39 cellular contexts compared by ENCODE assay signal in the genomic region with DNA sequence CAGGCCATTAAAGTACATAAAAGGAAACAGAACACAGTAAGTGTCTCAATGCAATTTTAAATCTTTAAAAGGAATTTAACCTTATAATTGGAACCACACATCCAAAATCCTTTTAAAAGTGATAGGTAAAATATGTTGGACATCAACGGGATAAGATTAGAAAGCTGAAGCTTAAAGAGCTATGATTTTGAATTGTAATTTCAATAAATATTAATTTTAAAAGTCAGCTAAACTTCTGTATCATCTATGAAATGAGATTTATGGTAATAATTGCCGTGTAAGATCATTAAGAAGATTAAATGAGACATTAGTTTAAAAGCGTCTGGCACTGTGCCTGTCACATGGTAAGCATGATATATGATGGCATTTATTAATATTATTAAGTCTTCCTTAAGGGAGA. TPM values are rescaled to one million over a fixed set of nuclear protein-coding genes. Genes with fewer than 3 reads are reported as not detected.
"Had no signal": no experiment of that assay in that cellular context is flagged by ENCODE, and none has a peak within 500 bp of the region (broad histone marks: within the 10 kb centered on the region; RNA-seq: fewer than 3 reads in every experiment).

No MANE protein-coding gene starts in this region.

- H3K4me1 ChIP-seq: body of pancreas, breast epithelium had no signal

- H3K27me3 Mint-ChIP-seq: activated CD4-positive, alpha-beta T cell treated with anti-CD3 and anti-CD28 coated beads, Interleukin-2, amount 10 ng/mL, durations not matched to agents 24 days and 14 days; activated CD8-positive, alpha-beta T cell treated with anti-CD3 and anti-CD28 coated beads for 36 hours had no signal

- H3K36me3 Mint-ChIP-seq: activated CD4-positive, alpha-beta memory T cell treated with anti-CD3 and anti-CD28 coated beads for 36 hours; activated naive CD4-positive, alpha-beta T cell treated with anti-CD3 and anti-CD28 coated beads, Interleukin-2, amount 50 U/mL, for 72 hours; activated naive CD8-positive, alpha-beta T cell treated with anti-CD3 and anti-CD28 coated beads for 36 hours had no signal

- H3K36me3 ChIP-seq: adrenal gland, brain microvascular endothelial cell, breast epithelium had no signal

- H3K27me3 ChIP-seq: adrenal gland, body of pancreas, brain microvascular endothelial cell, breast epithelium had no signal

- H3K4me3 Mint-ChIP-seq: activated B cell treated with CpG ODN at 0.5 μM for 24 hours; activated CD4-positive, alpha-beta memory T cell treated with anti-CD3 and anti-CD28 coated beads for 36 hours; activated CD4-positive, alpha-beta T cell treated with anti-CD3 and anti-CD28 coated beads, Interleukin-2, amount 10 ng/mL, durations not matched to agents 24 days and 14 days; activated CD8-positive, alpha-beta T cell treated with anti-CD3 and anti-CD28 coated beads for 36 hours; activated naive CD4-positive, alpha-beta T cell treated with anti-CD3 and anti-CD28 coated beads for 36 hours; activated naive CD8-positive, alpha-beta T cell treated with anti-CD3 and anti-CD28 coated beads for 36 hours; activated T-cell treated with anti-CD3 and anti-CD28 coated beads, Interleukin-2, amount 50 U/mL, for 4 hours; activated T-cell treated with anti-CD3 and anti-CD28 coated beads, Interleukin-2, amount 50 U/mL, for 72 hours; activated T-helper 1 cell treated with anti-CD3 and anti-CD28 coated beads, Interleukin-12 subunit alpha, Interleukin-12 subunit beta, Interleukin-2, Interleukin-4 antibody, amounts not matched to agents 30 ng/mL and 10 ng/mL and 1 ng/mL, durations not matched to agents 14 hours and 24 hours and 36 hours; activated T-helper 17 cell treated with anti-CD3 and anti-CD28 coated beads, Interleukin-2, amount 50 U/mL, for 72 hours; T-helper 1 cell treated with Interleukin-12 subunit alpha and Interleukin-12 subunit beta and Interleukin-4 antibody, amounts not matched to agents 30 μg/mL and 1 μg/mL, for 36 hours; T-helper 2 cell treated with Interferon-gamma antibody and Interleukin-4, amounts not matched to agents 5 μg/mL and 100 μg/mL, for 36 hours had no signal

- H3K4me1 Mint-ChIP-seq: activated B cell treated with CpG ODN at 0.5 μM for 24 hours; activated CD4-positive, alpha-beta T cell treated with anti-CD3 and anti-CD28 coated beads, Interleukin-2, amount 10 ng/mL, durations not matched to agents 24 days and 14 days; activated naive CD8-positive, alpha-beta T cell treated with anti-CD3 and anti-CD28 coated beads for 36 hours; activated T-helper 17 cell treated with anti-CD3 and anti-CD28 coated beads, Interleukin-2, amount 50 U/mL, for 72 hours had no signal

- H3K27ac Mint-ChIP-seq: activated B cell treated with CpG ODN at 0.5 μM for 24 hours; activated CD4-positive, alpha-beta memory T cell treated with anti-CD3 and anti-CD28 coated beads for 36 hours; activated CD4-positive, alpha-beta T cell treated with anti-CD3 and anti-CD28 coated beads, Interleukin-2, amount 10 ng/mL, durations not matched to agents 24 days and 14 days; activated CD8-positive, alpha-beta T cell treated with anti-CD3 and anti-CD28 coated beads for 36 hours; activated naive CD4-positive, alpha-beta T cell treated with anti-CD3 and anti-CD28 coated beads for 36 hours; activated naive CD4-positive, alpha-beta T cell treated with anti-CD3 and anti-CD28 coated beads, Interleukin-2, amount 50 U/mL, for 72 hours; activated naive CD8-positive, alpha-beta T cell treated with anti-CD3 and anti-CD28 coated beads for 36 hours; activated T-cell treated with anti-CD3 and anti-CD28 coated beads, Interleukin-2, amount 50 U/mL, for 72 hours; activated T-helper 1 cell treated with anti-CD3 and anti-CD28 coated beads, Interleukin-12 subunit alpha, Interleukin-12 subunit beta, Interleukin-2, Interleukin-4 antibody, amounts not matched to agents 30 ng/mL and 10 ng/mL and 1 ng/mL, durations not matched to agents 14 hours and 24 hours and 36 hours; activated T-helper 17 cell treated with anti-CD3 and anti-CD28 coated beads, Interleukin-2, amount 50 U/mL, for 72 hours; T-helper 1 cell treated with Interleukin-12 subunit alpha and Interleukin-12 subunit beta and Interleukin-4 antibody, amounts not matched to agents 30 μg/mL and 1 μg/mL, for 36 hours; T-helper 2 cell treated with Interferon-gamma antibody and Interleukin-4, amounts not matched to agents 5 μg/mL and 100 μg/mL, for 36 hours had no signal

- ATAC-seq: activated CD8-positive, alpha-beta T cell treated with anti-CD3 and anti-CD28 coated beads for 36 hours; activated naive CD4-positive, alpha-beta T cell treated with anti-CD3 and anti-CD28 coated beads, Interleukin-2, amount 50 U/mL, for 72 hours; activated T-cell treated with anti-CD3 and anti-CD28 coated beads, Interleukin-2, amount 50 U/mL, for 4 hours; activated T-cell treated with anti-CD3 and anti-CD28 coated beads, Interleukin-2, amount 50 U/mL, for 72 hours; activated T-helper 17 cell treated with anti-CD3 and anti-CD28 coated beads, Interleukin-2, amount 50 U/mL, for 72 hours; body of pancreas had no signal

- H3K27ac ChIP-seq: adrenal gland, body of pancreas, brain microvascular endothelial cell, breast epithelium, VCaP had no signal

- H3K4me3 ChIP-seq: adrenal gland, body of pancreas, breast epithelium had no signal

- H3K9me3 ChIP-seq: adrenal gland, body of pancreas, breast epithelium had no signal

- H3K9me3 Mint-ChIP-seq: activated CD4-positive, alpha-beta memory T cell treated with anti-CD3 and anti-CD28 coated beads for 36 hours; activated CD4-positive, alpha-beta T cell treated with anti-CD3 and anti-CD28 coated beads, Interleukin-2, amount 10 ng/mL, durations not matched to agents 24 days and 14 days; activated CD8-positive, alpha-beta T cell treated with anti-CD3 and anti-CD28 coated beads for 36 hours; activated naive CD4-positive, alpha-beta T cell treated with anti-CD3 and anti-CD28 coated beads for 36 hours; activated naive CD4-positive, alpha-beta T cell treated with anti-CD3 and anti-CD28 coated beads, Interleukin-2, amount 50 U/mL, for 72 hours; activated naive CD8-positive, alpha-beta T cell treated with anti-CD3 and anti-CD28 coated beads for 36 hours; activated T-cell treated with anti-CD3 and anti-CD28 coated beads, Interleukin-2, amount 50 U/mL, for 4 hours; activated T-cell treated with anti-CD3 and anti-CD28 coated beads, Interleukin-2, amount 50 U/mL, for 72 hours; activated T-helper 1 cell treated with anti-CD3 and anti-CD28 coated beads, Interleukin-12 subunit alpha, Interleukin-12 subunit beta, Interleukin-2, Interleukin-4 antibody, amounts not matched to agents 30 ng/mL and 10 ng/mL and 1 ng/mL, durations not matched to agents 14 hours and 24 hours and 36 hours; activated T-helper 17 cell treated with anti-CD3 and anti-CD28 coated beads, Interleukin-2, amount 50 U/mL, for 72 hours; T-helper 1 cell treated with Interleukin-12 subunit alpha and Interleukin-12 subunit beta and Interleukin-4 antibody, amounts not matched to agents 30 μg/mL and 1 μg/mL, for 36 hours; T-helper 2 cell treated with Interferon-gamma antibody and Interleukin-4, amounts not matched to agents 5 μg/mL and 100 μg/mL, for 36 hours had no signal

- DNase-seq: activated B cell treated with CpG ODN at 0.5 μM for 24 hours; activated CD4-positive, alpha-beta memory T cell treated with anti-CD3 and anti-CD28 coated beads for 36 hours; activated CD4-positive, alpha-beta T cell treated with anti-CD3 and anti-CD28 coated beads for 4 hours; activated CD4-positive, alpha-beta T cell treated with anti-CD3 and anti-CD28 coated beads, Interleukin-2, amount 10 ng/mL, durations not matched to agents 24 days and 14 days; activated CD4-positive, alpha-beta T cell treated with anti-CD3 and anti-CD28 coated beads, Interleukin-2, amount 50 U/mL, for 1 hour; activated CD4-positive, alpha-beta T cell treated with anti-CD3 and anti-CD28 coated beads, Interleukin-2, amount 50 U/mL, for 4 hours; activated CD4-positive, CD25-positive, alpha-beta regulatory T cell treated with anti-CD3 and anti-CD28 coated beads, Interleukin-2, amount 50 U/mL, for 72 hours; activated CD8-positive, alpha-beta memory T cell treated with anti-CD3 and anti-CD28 coated beads, Interleukin-2, amount 50 U/mL, for 4 hours; activated CD8-positive, alpha-beta T cell treated with anti-CD3 and anti-CD28 coated beads for 36 hours; activated effector memory CD4-positive, alpha-beta T cell treated with anti-CD3 and anti-CD28 coated beads, Interleukin-2, amount 50 U/mL, for 16 hours; activated gamma-delta T cell treated with Interleukin-2 at 50 U/mL for 16 hours; activated naive CD4-positive, alpha-beta T cell; activated naive CD4-positive, alpha-beta T cell treated with anti-CD3 and anti-CD28 coated beads for 36 hours; activated naive CD4-positive, alpha-beta T cell treated with anti-CD3 and anti-CD28 coated beads, Interleukin-2, amount 50 U/mL, for 16 hours; activated naive CD8-positive, alpha-beta T cell treated with anti-CD3 and anti-CD28 coated beads for 36 hours; activated T-cell treated with anti-CD3 and anti-CD28 coated beads for 4 hours; activated T-cell treated with anti-CD3 and anti-CD28 coated beads, Interleukin-2, amount 50 U/mL, for 1 hour; activated T-cell treated with anti-CD3 and anti-CD28 coated beads, Interleukin-2, amount 50 U/mL, for 4 hours; activated T-cell treated with anti-CD3 and anti-CD28 coated beads, Interleukin-2, amount 50 U/mL, for 72 hours; adrenal gland; amniotic stem cell; body of pancreas; brain microvascular endothelial cell; central memory CD4-positive, alpha-beta T cell; T-helper 1 cell; T-helper 2 cell; T-helper 9 cell had no signal

RNA-seq across cellular contexts. Expression of a gene that starts 31.3 kb away (rescaled TPM):
- total RNA-seq: activated B cell treated with CpG ODN at 0.5 μM for 24 hours; activated naive CD4-positive, alpha-beta T cell treated with anti-CD3 and anti-CD28 coated beads for 36 hours; activated naive CD4-positive, alpha-beta T cell treated with anti-CD3 and anti-CD28 coated beads, Interleukin-2, amount 50 U/mL, for 72 hours; activated T-cell treated with anti-CD3 and anti-CD28 coated beads, Interleukin-2, amount 50 U/mL, for 4 hours; adrenal gland; astrocyte; body of pancreas; breast epithelium; cardiac septum; cerebellum had no signal
- polyA plus RNA-seq: adrenal gland had no signal

RNA-seq across cellular contexts. Expression of a gene that starts 45.0 kb away (rescaled TPM):
- total RNA-seq: activated B cell treated with CpG ODN at 0.5 μM for 24 hours; activated CD4-positive, alpha-beta memory T cell treated with anti-CD3 and anti-CD28 coated beads for 36 hours; activated CD4-positive, alpha-beta T cell treated with anti-CD3 and anti-CD28 coated beads, Interleukin-2, amount 10 ng/mL, durations not matched to agents 24 days and 14 days; activated CD8-positive, alpha-beta memory T cell treated with anti-CD3 and anti-CD28 coated beads for 36 hours; activated CD8-positive, alpha-beta T cell treated with anti-CD3 and anti-CD28 coated beads for 36 hours; activated naive CD4-positive, alpha-beta T cell treated with anti-CD3 and anti-CD28 coated beads for 36 hours; activated naive CD4-positive, alpha-beta T cell treated with anti-CD3 and anti-CD28 coated beads, Interleukin-2, amount 50 U/mL, for 72 hours; activated naive CD8-positive, alpha-beta T cell treated with anti-CD3 and anti-CD28 coated beads for 36 hours; activated T-cell treated with anti-CD3 and anti-CD28 coated beads, Interleukin-2, amount 50 U/mL, for 4 hours; activated T-cell treated with anti-CD3 and anti-CD28 coated beads, Interleukin-2, amount 50 U/mL, for 72 hours; activated T-helper 1 cell treated with anti-CD3 and anti-CD28 coated beads, Interleukin-12 subunit alpha, Interleukin-12 subunit beta, Interleukin-2, Interleukin-4 antibody, amounts not matched to agents 30 ng/mL and 10 ng/mL and 1 ng/mL, durations not matched to agents 14 hours and 24 hours and 36 hours; activated T-helper 17 cell treated with anti-CD3 and anti-CD28 coated beads, Interleukin-2, amount 50 U/mL, for 72 hours; adrenal gland; aorta; astrocyte; body of pancreas; breast epithelium; cardiac septum; cerebellum had no signal
- polyA plus RNA-seq: adrenal gland, aorta had no signal
